12 cellular contexts compared by ENCODE assay signal in the genomic region with DNA sequence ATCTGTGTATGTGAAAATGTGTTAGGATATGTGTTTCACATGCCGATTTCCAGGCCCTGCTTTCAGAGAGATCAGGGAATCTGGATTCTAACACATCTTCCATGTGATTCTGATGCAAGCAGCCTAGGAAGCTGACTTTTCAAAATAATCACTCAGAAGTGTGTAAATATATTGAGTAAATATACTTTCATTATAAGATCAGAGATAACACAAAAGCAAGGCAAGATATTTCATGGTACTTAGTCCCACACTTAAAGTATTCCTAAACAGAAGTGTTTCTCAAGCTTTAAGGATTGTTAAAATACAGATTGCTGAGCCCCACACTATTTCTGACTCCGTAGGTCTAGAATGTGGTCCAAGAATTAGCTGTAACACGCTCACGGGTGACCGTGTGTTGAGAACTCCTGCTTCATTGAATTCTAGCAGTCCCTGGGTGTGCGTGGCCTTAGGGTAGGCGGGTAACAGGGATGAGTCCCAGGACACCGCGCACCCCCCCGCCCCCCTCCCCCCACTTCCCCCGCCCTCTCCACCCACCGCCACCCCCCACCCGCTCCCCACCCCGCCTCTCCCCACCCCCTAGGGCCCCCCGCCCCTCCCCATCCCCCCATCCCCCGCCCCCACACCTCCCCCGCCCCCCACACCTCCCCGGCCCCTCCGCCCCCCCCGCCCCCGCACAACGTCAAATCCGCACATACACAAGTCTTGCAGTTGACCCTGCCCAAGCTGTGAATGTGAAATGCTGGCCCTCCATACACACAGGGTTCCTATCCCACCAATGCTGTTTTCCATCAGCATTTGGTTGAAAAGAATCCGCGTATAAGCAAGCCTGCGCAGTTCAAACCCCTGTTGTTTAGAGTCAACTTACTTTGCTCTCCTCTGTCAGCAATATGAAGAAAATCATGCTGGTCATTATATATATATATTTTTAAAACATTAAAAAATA.
DNase-seq lines count a peak whose midpoint lies in the region; ATAC-seq and TF ChIP-seq lines count a peak whose summit lies in the region.
"Had no signal": no experiment of that assay in that cellular context is flagged by ENCODE, and none has a peak within 500 bp of the region (broad histone marks: within the 10 kb centered on the region; RNA-seq: fewer than 3 reads in every experiment).

No MANE protein-coding gene starts in this region.

- no peaks in the 10 kb centered on the region for H3K9me3 ChIP-seq in CD8-positive, alpha-beta T cell (ENCODE audit: low read length)

- H3K36me3 Mint-ChIP-seq in CD8-positive, alpha-beta T cell: no peaks in the 10 kb centered on the region
- H3K36me3 Mint-ChIP-seq in activated naive CD8-positive, alpha-beta T cell: peaks cover 7% of the 10 kb centered on the region
- no peaks in the 10 kb centered on the region for H3K36me3 Mint-ChIP-seq in natural killer cell

- H3K4me3 ChIP-seq in CD8-positive, alpha-beta T cell (ENCODE audit: low read depth, low read length): peak overlapping the region; percentile 7

- H3K27ac ChIP-seq in CD8-positive, alpha-beta T cell (ENCODE audit: low read depth, low read length): peak overlapping the region; percentile 31
- H3K27ac ChIP-seq in foreskin keratinocyte: no peak overlapping the region

- no peaks in the 10 kb centered on the region for H3K27me3 Mint-ChIP-seq in CD8-positive, alpha-beta T cell (ENCODE audit: low read depth)
- H3K27me3 Mint-ChIP-seq in activated naive CD8-positive, alpha-beta T cell: no peaks in the 10 kb centered on the region
- H3K27me3 Mint-ChIP-seq in natural killer cell (ENCODE audit: low read depth in 2 of 2): no peaks in the 10 kb centered on the region

- CTCF ChIA-PET in CD8-positive, alpha-beta T cell (lab: Charles Lee): interaction anchor here (2.7 to 4.8 kb wide), 4 partner anchors 14 to 97 kb away, joined by 11 to 39 read pairs (median 16); no protein-coding TSS in a partner anchor

- H3K4me3 Mint-ChIP-seq in CD8-positive, alpha-beta T cell: peak overlapping the region; percentile 74
- peak overlapping the region; percentile 64 for H3K4me3 Mint-ChIP-seq in activated naive CD8-positive, alpha-beta T cell
- H3K4me3 Mint-ChIP-seq in natural killer cell: peak overlapping the region; percentile 11
- H3K4me3 Mint-ChIP-seq: nephron had no signal

- DNase-seq in CD8-positive, alpha-beta T cell: no peak
- DNase-seq in natural killer cell (no peak), foreskin keratinocyte (no peak)
- DNase-seq: EL, NCI-H1694 treated with DMSO at 0.1 percent for 48 hours, SHP77 treated with DMSO at 0.1 percent for 48 hours had no signal

- TF ChIP-seq CTCF in CD8-positive, alpha-beta T cell (IDR thresholded peaks at IDR 0.05): no peak
- TF ChIP-seq CTCF in natural killer cell (IDR thresholded peaks at IDR 0.05) (no peak), foreskin keratinocyte (conservative IDR thresholded peaks at IDR 0.05) (no peak)

- peaks cover 51% of the 10 kb centered on the region for H3K4me1 ChIP-seq in CD8-positive, alpha-beta T cell (ENCODE audit: insufficient read depth, low read length)
- H3K4me1 ChIP-seq in foreskin keratinocyte: peaks cover 35% of the 10 kb centered on the region

- H3K27ac Mint-ChIP-seq in CD8-positive, alpha-beta T cell: peak overlapping the region; percentile 92
- peak overlapping the region; percentile 95 for H3K27ac Mint-ChIP-seq in activated naive CD8-positive, alpha-beta T cell
- peak overlapping the region; percentile 34 to 80 for H3K27ac Mint-ChIP-seq in natural killer cell
- H3K27ac Mint-ChIP-seq: nephron had no signal

- H3K4me1 Mint-ChIP-seq in CD8-positive, alpha-beta T cell (ENCODE audit: low read depth): peaks cover 67% of the 10 kb centered on the region
- peaks cover 61% of the 10 kb centered on the region for H3K4me1 Mint-ChIP-seq in activated naive CD8-positive, alpha-beta T cell (ENCODE audit: low read depth)
- peaks cover 43% of the 10 kb centered on the region in 2 donors for H3K4me1 Mint-ChIP-seq in natural killer cell

- intact Hi-C loops in CD8-positive, alpha-beta T cell (cut with DNase I, micrococcal nuclease): no loop called here
- intact Hi-C loops in natural killer cell (cut with micrococcal nuclease): no loop called here

- ATAC-seq in CD8-positive, alpha-beta T cell: no peak
- ATAC-seq in HG03066 (IDR thresholded peaks at IDR 0.05; ENCODE audit: low read depth, unreplicated experiment) (peak; percentile 5), natural killer cell (no peak), HG03565 (IDR thresholded peaks at IDR 0.05; ENCODE audit: unreplicated experiment) (no peak), HG02798 (IDR thresholded peaks at IDR 0.05; ENCODE audit: poor library complexity, unreplicated experiment) (no peak), GM21447 (IDR thresholded peaks at IDR 0.05; ENCODE audit: unreplicated experiment) (no peak), foreskin keratinocyte (no peak)

- H3K36me3 ChIP-seq in CD8-positive, alpha-beta T cell (ENCODE audit: insufficient read depth, low read length): no peaks in the 10 kb centered on the region

- no peaks in the 10 kb centered on the region for H3K27me3 ChIP-seq in CD8-positive, alpha-beta T cell (ENCODE audit: insufficient read depth, low read length)
- no peaks in the 10 kb centered on the region for H3K27me3 ChIP-seq in foreskin keratinocyte

- POLR2A ChIA-PET in CD8-positive, alpha-beta T cell (lab: Charles Lee): interaction anchor here (1.0 to 5.2 kb wide), 5 partner anchors 10 to 96 kb away, joined by 3 to 60 read pairs (median 32); partner anchors contain the start of gene SLC39A10

- H3K9me3 Mint-ChIP-seq in CD8-positive, alpha-beta T cell: peaks cover 7% of the 10 kb centered on the region
- H3K9me3 Mint-ChIP-seq in activated naive CD8-positive, alpha-beta T cell (ENCODE audit: low read depth): peaks cover 4% of the 10 kb centered on the region
- H3K9me3 Mint-ChIP-seq in natural killer cell: peaks cover 0 to 3% of the 10 kb centered on the region in 2 donors
- H3K9me3 Mint-ChIP-seq: nephron had no signal

Comparison
In these comparisons a context has a peak if more than half of its experiments do, and no peak if none do; other contexts are left out.
1. H3K4me3 Mint-ChIP-seq: peak in every context shown above with its lines; median percentile 74 in CD8-positive, alpha-beta T cell; 64 in activated naive CD8-positive, alpha-beta T cell; 11 in natural killer cell.